ENCODE assay signal across 17 cellular contexts in genomic region chr6:112980676-112981075, GRCh38.
A peak's percentile ranks its signal among the peaks of the same experiment; 100 is the strongest.
DNase-seq lines count a peak whose midpoint lies in the region; ATAC-seq and TF ChIP-seq lines count a peak whose summit lies in the region.
"Had no signal": no experiment of that assay in that cellular context is flagged by ENCODE, and none has a peak within 500 bp of the region (broad histone marks: within the 10 kb centered on the region; RNA-seq: fewer than 3 reads in every experiment).

No MANE protein-coding gene starts in this region.

- no peak for DNase-seq in left ventricle myocardium inferior
- DNase-seq in heart right ventricle: no peak
- peak; percentile 57 for DNase-seq in NCI-H748 (lab: John Stamatoyannopoulos, UW; ENCODE audit: unreplicated experiment)
- peak; percentile 45 to 46 for DNase-seq in lung microvascular endothelial cell (ENCODE audit: low read depth in 2 of 2)
- DNase-seq in NCI-H146 (lab: John Stamatoyannopoulos, UW): no peak
- DNase-seq in GM13976 (ENCODE audit: low spot score): no peak
- DNase-seq: Caco-2; CD4-positive, CD25-positive, alpha-beta regulatory T cell; DMS53; DND-41; EL; HCEC 1CT had no signal

- H3K4me3 ChIP-seq in left ventricle myocardium inferior (no peak overlapping the region), heart right ventricle (no peak overlapping the region)
- H3K4me3 ChIP-seq: BLaER1 treated with 17β-estradiol and CSF1 and Interleukin-3, amounts not matched to agents 10 nM and 100 nM; GM12878; GM23338 had no signal

- H3K36me3 ChIP-seq in left ventricle myocardium inferior (no peaks in the 10 kb centered on the region), heart right ventricle (no peaks in the 10 kb centered on the region)
- H3K36me3 ChIP-seq: BLaER1 treated with 17β-estradiol and CSF1 and Interleukin-3, amounts not matched to agents 10 nM and 100 nM had no signal

- no peak for ATAC-seq in heart right ventricle
- no peak for ATAC-seq in GM19395 (IDR thresholded peaks at IDR 0.05; ENCODE audit: unreplicated experiment)
- ATAC-seq: GM12878, GM23338 had no signal

- H3K4me1 ChIP-seq in left ventricle myocardium inferior (peaks cover 18% of the 10 kb centered on the region), heart right ventricle (peaks cover 0 to 17% (median 5%) of the 10 kb centered on the region in 9 donors)
- H3K4me1 ChIP-seq: BLaER1 treated with 17β-estradiol and CSF1 and Interleukin-3, amounts not matched to agents 10 nM and 100 nM; Caco-2 had no signal

- in situ Hi-C loops in GM13976 (cut with MboI; ENCODE audit: low sequenced_read_pairs, unreplicated experiment): no loop called here

- WGBS in heart right ventricle, 2 donors: 91 to 93% methylated on average over 3 of the region's 3 CpGs

- intact Hi-C loops in left ventricle myocardium inferior (cut with micrococcal nuclease): no loop called here
- intact Hi-C loops in heart right ventricle (cut with DNase I): no loop called here

- H3K27ac ChIP-seq in left ventricle myocardium inferior (replicated peaks) (peak overlapping the region; percentile 52), heart right ventricle (no peak overlapping the region)
- H3K27ac ChIP-seq: BLaER1 treated with 17β-estradiol and CSF1 and Interleukin-3, amounts not matched to agents 10 nM and 100 nM; HL-60 had no signal

- H3K9me3 ChIP-seq in left ventricle myocardium inferior (replicated peaks) (peaks cover 12% of the 10 kb centered on the region), heart right ventricle (peaks cover 0 to 4% (median 0%) of the 10 kb centered on the region in 11 donors)
- H3K9me3 ChIP-seq: Caco-2 had no signal

- H3K27me3 ChIP-seq in left ventricle myocardium inferior (ENCODE audit: low read depth) (no peaks in the 10 kb centered on the region), heart right ventricle (no peaks in the 10 kb centered on the region)
- H3K27me3 ChIP-seq: BLaER1 treated with 17β-estradiol and CSF1 and Interleukin-3, amounts not matched to agents 10 nM and 100 nM had no signal

- TF ChIP-seq CTCF in left ventricle myocardium inferior (IDR thresholded peaks at IDR 0.05; ENCODE audit: borderline replicate concordance) (no peak), heart right ventricle (IDR thresholded peaks at IDR 0.05) (no peak), GM13976 (IDR thresholded peaks at IDR 0.05; ENCODE audit: borderline replicate concordance, control extremely low read depth, extremely low read depth, insufficient read depth, missing control alignments) (no peak)

Comparison
In these comparisons a context has a peak if more than half of its experiments do, and no peak if none do; other contexts are left out.
1. DNase-seq: peak in NCI-H748 (single experiment) and lung microvascular endothelial cell (2 of 2); none in left ventricle myocardium inferior (single experiment), heart right ventricle (0 of 2), NCI-H146 (single experiment) and GM13976 (single experiment).